Comparison of ENCODE assay signal across 2 cellular contexts in genomic region chr10:11895108-11895466, GRCh38.
TF ChIP-seq lines count a peak whose summit lies in the region.

No MANE protein-coding gene starts in this region.

TF ChIP-seq in IMR-90, 13 proteins besides CTCF, POLR2A, EP300 and RAD21:
- TF ChIP-seq BHLHE40 (IDR thresholded peaks at IDR 0.05; ENCODE audit: low read depth, low read length) (no peak), RCOR1 (IDR thresholded peaks at IDR 0.05; ENCODE audit: insufficient replicate concordance, low read length) (no peak), MAFK (IDR thresholded peaks at IDR 0.05; ENCODE audit: low read depth, low read length) (no peak), CHD1 (IDR thresholded peaks at IDR 0.05; ENCODE audit: low read depth, low read length) (no peak), CEBPB (IDR thresholded peaks at IDR 0.05; ENCODE audit: low read depth, low read length) (no peak), ELK1 (IDR thresholded peaks at IDR 0.05; ENCODE audit: borderline replicate concordance, low read depth, low read length) (no peak), MAZ (IDR thresholded peaks at IDR 0.05; ENCODE audit: borderline replicate concordance, low read depth, low read length) (no peak), SMC3 (IDR thresholded peaks at IDR 0.05; ENCODE audit: low read depth, low read length) (no peak), NFE2L2 (IDR thresholded peaks at IDR 0.05; ENCODE audit: low read depth, low read length) (no peak), FOS (IDR thresholded peaks at IDR 0.05; ENCODE audit: low read depth, low read length) (no peak), RFX5 (IDR thresholded peaks at IDR 0.05; ENCODE audit: low read depth, low read length) (no peak), USF2 (IDR thresholded peaks at IDR 0.05; ENCODE audit: low read depth, low read length) (no peak), MXI1 (IDR thresholded peaks at IDR 0.05; ENCODE audit: borderline replicate concordance, low read depth, low read length) (no peak)

TF ChIP-seq in K562, 482 proteins besides CTCF, POLR2A, EP300 and RAD21:
- TF ChIP-seq, protein P1, sequence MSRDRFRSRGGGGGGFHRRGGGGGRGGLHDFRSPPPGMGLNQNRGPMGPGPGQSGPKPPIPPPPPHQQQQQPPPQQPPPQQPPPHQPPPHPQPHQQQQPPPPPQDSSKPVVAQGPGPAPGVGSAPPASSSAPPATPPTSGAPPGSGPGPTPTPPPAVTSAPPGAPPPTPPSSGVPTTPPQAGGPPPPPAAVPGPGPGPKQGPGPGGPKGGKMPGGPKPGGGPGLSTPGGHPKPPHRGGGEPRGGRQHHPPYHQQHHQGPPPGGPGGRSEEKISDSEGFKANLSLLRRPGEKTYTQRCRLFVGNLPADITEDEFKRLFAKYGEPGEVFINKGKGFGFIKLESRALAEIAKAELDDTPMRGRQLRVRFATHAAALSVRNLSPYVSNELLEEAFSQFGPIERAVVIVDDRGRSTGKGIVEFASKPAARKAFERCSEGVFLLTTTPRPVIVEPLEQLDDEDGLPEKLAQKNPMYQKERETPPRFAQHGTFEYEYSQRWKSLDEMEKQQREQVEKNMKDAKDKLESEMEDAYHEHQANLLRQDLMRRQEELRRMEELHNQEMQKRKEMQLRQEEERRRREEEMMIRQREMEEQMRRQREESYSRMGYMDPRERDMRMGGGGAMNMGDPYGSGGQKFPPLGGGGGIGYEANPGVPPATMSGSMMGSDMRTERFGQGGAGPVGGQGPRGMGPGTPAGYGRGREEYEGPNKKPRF (IDR thresholded peaks at IDR 0.05; ENCODE audit: low read depth, low read length), result no peak
- TF ChIP-seq ELK3 (CRISPR knock-in tag; IDR thresholded peaks at IDR 0.05) (no peak), TSC22D4 (tag; IDR thresholded peaks at IDR 0.05) (no peak), GTF2E2 (tag; IDR thresholded peaks at IDR 0.05) (peak; percentile 47; the same call in 1 of the 2 replicates), NR2C1 (IDR thresholded peaks at IDR 0.05) (no peak), NR2C1 (tag; IDR thresholded peaks at IDR 0.05) (no peak), CBFA2T2 (conservative IDR thresholded peaks at IDR 0.05) (no peak), ZNF174 (CRISPR knock-in tag; IDR thresholded peaks at IDR 0.05) (no peak), ZNF146 (CRISPR knock-in tag; IDR thresholded peaks at IDR 0.05; ENCODE audit: unreplicated experiment) (no peak), ZNF507 (tag; conservative IDR thresholded peaks at IDR 0.05) (no peak), GTF2A2 (tag; IDR thresholded peaks at IDR 0.05) (no peak), CHD1 (IDR thresholded peaks at IDR 0.05; ENCODE audit: low read length) (peak; percentile 39), ETV1 (tag; conservative IDR thresholded peaks at IDR 0.05; ENCODE audit: low read depth) (no peak), ZFPM2 (CRISPR knock-in tag; IDR thresholded peaks at IDR 0.05) (no peak), NCOA1 (IDR thresholded peaks at IDR 0.05; ENCODE audit: low read depth) (0 out of 2 replicates have a peak, but pooled peaks have one; percentile 9), NFRKB (IDR thresholded peaks at IDR 0.05; ENCODE audit: low read depth) (peak; percentile 42; the same call in 1 of the 2 replicates), ETV6 (IDR thresholded peaks at IDR 0.05; ENCODE audit: borderline replicate concordance in 1 of 2, low read depth in 2 of 2, low read length in 1 of 2) (no peak), ETV6 (CRISPR knock-in tag; IDR thresholded peaks at IDR 0.05; ENCODE audit: borderline replicate concordance) (no peak), TAF1 (IDR thresholded peaks at IDR 0.05; ENCODE audit: control insufficient read depth, extremely low read depth, insufficient read depth, low read length, severe bottlenecking) (peak; percentile 61), ZC3H4 (CRISPR knock-in tag; IDR thresholded peaks at IDR 0.05; ENCODE audit: borderline replicate concordance) (0 out of 2 replicates have a peak, but pooled peaks have one; percentile 7), MTA3 (IDR thresholded peaks at IDR 0.05; ENCODE audit: borderline replicate concordance) (no peak)
- TF ChIP-seq, protein P2, sequence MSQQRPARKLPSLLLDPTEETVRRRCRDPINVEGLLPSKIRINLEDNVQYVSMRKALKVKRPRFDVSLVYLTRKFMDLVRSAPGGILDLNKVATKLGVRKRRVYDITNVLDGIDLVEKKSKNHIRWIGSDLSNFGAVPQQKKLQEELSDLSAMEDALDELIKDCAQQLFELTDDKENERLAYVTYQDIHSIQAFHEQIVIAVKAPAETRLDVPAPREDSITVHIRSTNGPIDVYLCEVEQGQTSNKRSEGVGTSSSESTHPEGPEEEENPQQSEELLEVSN (IDR thresholded peaks at IDR 0.05; ENCODE audit: borderline replicate concordance in 1 of 2, extremely low read depth in 1 of 2, insufficient read depth in 1 of 2, insufficient read length in 1 of 2, low read depth in 1 of 2, low read length in 1 of 2, poor library complexity in 1 of 2, severe bottlenecking in 1 of 2), result peak in 1 of 2 experiments; percentile 14
- TF ChIP-seq, protein P3, sequence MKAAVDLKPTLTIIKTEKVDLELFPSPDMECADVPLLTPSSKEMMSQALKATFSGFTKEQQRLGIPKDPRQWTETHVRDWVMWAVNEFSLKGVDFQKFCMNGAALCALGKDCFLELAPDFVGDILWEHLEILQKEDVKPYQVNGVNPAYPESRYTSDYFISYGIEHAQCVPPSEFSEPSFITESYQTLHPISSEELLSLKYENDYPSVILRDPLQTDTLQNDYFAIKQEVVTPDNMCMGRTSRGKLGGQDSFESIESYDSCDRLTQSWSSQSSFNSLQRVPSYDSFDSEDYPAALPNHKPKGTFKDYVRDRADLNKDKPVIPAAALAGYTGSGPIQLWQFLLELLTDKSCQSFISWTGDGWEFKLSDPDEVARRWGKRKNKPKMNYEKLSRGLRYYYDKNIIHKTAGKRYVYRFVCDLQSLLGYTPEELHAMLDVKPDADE (conservative IDR thresholded peaks at IDR 0.05; ENCODE audit: control insufficient read depth, low read depth, low read length), result peak; percentile 34; the same call in 1 of the 2 replicates
